26 cellular contexts compared by ENCODE assay signal in genomic region chrX:44088755-44089154, GRCh38.
"Had no signal": no experiment of that assay in that cellular context is flagged by ENCODE, and none has a peak within 500 bp of the region (broad histone marks: within the 10 kb centered on the region; RNA-seq: fewer than 3 reads in every experiment).

No MANE protein-coding gene starts in this region.

- H3K36me3 Mint-ChIP-seq: immature natural killer cell; naive B cell; natural killer cell treated with Interleukin-12 subunit alpha and Interleukin-12 subunit beta and Interleukin-15 and Interleukin-18, amount 100 ng/mL, for 72 hours; neural progenitor cell; stimulated activated memory B cell treated with anti-CD40 and anti-IgM and Interleukin-4, amounts not matched to agents 10 μg/mL and 1 μg/mL and 100 μg/mL, for 72 hours had no signal

- H3K4me1 Mint-ChIP-seq: endodermal cell; immature natural killer cell; naive B cell; neural progenitor cell; stimulated activated memory B cell treated with anti-CD40 and anti-IgM and Interleukin-4, amounts not matched to agents 10 μg/mL and 1 μg/mL and 100 μg/mL, for 72 hours had no signal

- H3K4me1 ChIP-seq: colonic mucosa, lower lobe of right lung, neural progenitor cell, prostate gland, right atrium auricular region, testis, tibial artery, upper lobe of left lung had no signal

- H3K27me3 ChIP-seq: colonic mucosa, neural progenitor cell, right atrium auricular region, testis, tibial artery, upper lobe of left lung had no signal

- H3K36me3 ChIP-seq: colonic mucosa, lower lobe of right lung, neural progenitor cell, prostate gland, right atrium auricular region, tibial artery, upper lobe of left lung had no signal

- H3K4me3 Mint-ChIP-seq: dendritic cell treated with granulocyte-macrophage colony-stimulating factor and Interleukin-4, amounts not matched to agents 40 ng/mL and 50 ng/mL, for 4 days; endodermal cell; immature natural killer cell; naive B cell; natural killer cell treated with Interleukin-12 subunit alpha and Interleukin-12 subunit beta and Interleukin-15 and Interleukin-18, amount 100 ng/mL, for 72 hours; neural progenitor cell; stimulated activated memory B cell treated with anti-CD40 and anti-IgM and Interleukin-4, amounts not matched to agents 10 μg/mL and 1 μg/mL and 100 μg/mL, for 72 hours had no signal

- H3K4me2 ChIP-seq: neural progenitor cell, smooth muscle cell had no signal

- H2AFZ ChIP-seq: neural progenitor cell had no signal

- DNase-seq: colonic mucosa; effector CD8-positive, alpha-beta T cell; endodermal cell; foreskin melanocyte; hypothalamus; immature natural killer cell; islet precursor cell; kidney glomerular epithelial cell; left colon; left ventricle myocardium superior; lower lobe of right lung; naive B cell; stimulated activated CD4-positive, alpha-beta T cell treated with anti-CD3 and anti-CD28 coated beads, Interleukin-4, amount 100 ng/mL, for 4 hours; stimulated activated naive CD8-positive, alpha-beta T cell treated with anti-CD3 and anti-CD28 coated beads, Interleukin-15, Interleukin-2, amounts not matched to agents 100 U/mL and 50 U/mL, for 24 hours; substantia nigra; testis; tibial artery; upper lobe of left lung had no signal

- H3K27me3 Mint-ChIP-seq: stimulated activated memory B cell treated with anti-CD40 and anti-IgM and Interleukin-4, amounts not matched to agents 10 μg/mL and 1 μg/mL and 100 μg/mL, for 72 hours had no signal

- H3K27ac ChIP-seq: colonic mucosa, epithelial cell of prostate, lower lobe of right lung, neural progenitor cell, prostate gland, right atrium auricular region, testis, tibial artery, upper lobe of left lung had no signal

- H3K4me3 ChIP-seq: colonic mucosa, lower lobe of right lung, neural progenitor cell, prostate gland, right atrium auricular region, smooth muscle cell, testis, tibial artery, upper lobe of left lung had no signal

- H3K9ac ChIP-seq: neural progenitor cell had no signal

- H3K27ac Mint-ChIP-seq: dendritic cell treated with granulocyte-macrophage colony-stimulating factor and Interleukin-4, amounts not matched to agents 40 ng/mL and 50 ng/mL, for 4 days; endodermal cell; immature natural killer cell; naive B cell; natural killer cell treated with Interleukin-12 subunit alpha and Interleukin-12 subunit beta and Interleukin-15 and Interleukin-18, amount 100 ng/mL, for 72 hours; neural progenitor cell; stimulated activated memory B cell treated with anti-CD40 and anti-IgM and Interleukin-4, amounts not matched to agents 10 μg/mL and 1 μg/mL and 100 μg/mL, for 72 hours had no signal

- H3K9me3 Mint-ChIP-seq: dendritic cell treated with granulocyte-macrophage colony-stimulating factor and Interleukin-4, amounts not matched to agents 40 ng/mL and 50 ng/mL, for 4 days; immature natural killer cell; natural killer cell treated with Interleukin-12 subunit alpha and Interleukin-12 subunit beta and Interleukin-15 and Interleukin-18, amount 100 ng/mL, for 72 hours; neural progenitor cell; stimulated activated memory B cell treated with anti-CD40 and anti-IgM and Interleukin-4, amounts not matched to agents 10 μg/mL and 1 μg/mL and 100 μg/mL, for 72 hours had no signal

- H3K9me3 ChIP-seq: colonic mucosa, lower lobe of right lung, prostate gland, right atrium auricular region, testis, tibial artery, upper lobe of left lung had no signal
